1 cellular context compared by ENCODE assay signal in genomic region chr17:72789711-72790110, GRCh38.
TF ChIP-seq lines count a peak whose summit lies in the region.

No MANE protein-coding gene starts in this region.

TF ChIP-seq in GM23338, 12 proteins besides CTCF, POLR2A, EP300 and RAD21 (continued from another document):
- TF ChIP-seq REST (IDR thresholded peaks at IDR 0.05; ENCODE audit: unreplicated experiment) = no peak
